8 cellular contexts compared by ENCODE assay signal in the genomic region with DNA sequence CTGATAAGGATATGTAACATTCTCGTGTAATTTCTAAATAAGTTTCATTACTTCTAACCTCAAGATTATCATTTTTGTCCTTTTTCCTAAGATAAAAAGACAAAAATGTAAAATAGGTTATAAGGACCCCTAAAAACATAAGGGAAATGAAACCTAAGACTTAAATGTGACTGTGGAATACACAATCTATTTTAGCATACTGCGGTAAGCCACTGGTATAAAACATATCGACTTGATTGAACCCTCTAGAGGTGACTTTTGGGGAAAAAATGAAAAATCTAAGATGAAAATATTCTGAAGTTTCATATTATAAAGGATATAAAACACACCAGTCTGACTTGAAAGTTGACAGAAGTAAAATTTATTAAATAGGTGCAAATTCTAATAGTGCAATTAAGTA. TPM values are rescaled to one million over a fixed set of nuclear protein-coding genes. Genes with fewer than 3 reads are reported as not detected.
DNase-seq lines count a peak whose midpoint lies in the region; ATAC-seq and TF ChIP-seq lines count a peak whose summit lies in the region.

No MANE protein-coding gene starts in this region.

- peaks cover 0 to 65% (median 28%) of the 10 kb centered on the region in 12 donors for H3K4me1 ChIP-seq in heart left ventricle
- no peaks in the 10 kb centered on the region for H3K4me1 ChIP-seq in hepatocyte (ENCODE audit: insufficient read depth)
- peaks cover 33 to 56% (median 46%) of the 10 kb centered on the region in 4 donors for H3K4me1 ChIP-seq in upper lobe of left lung

- POLR2A ChIA-PET in activated CD4-positive, alpha-beta memory T cell treated with anti-CD3 and anti-CD28 coated beads, Interleukin-2, amount 10 ng/mL, durations not matched to agents 7 days and 5 days (lab: Charles Lee): interaction anchor here (1.1 kb wide), 1 partner anchor 142 kb away, joined by 3 read pairs; no protein-coding TSS in a partner anchor
- POLR2A ChIA-PET in T-cell (lab: Charles Lee): interaction anchor here in 1 of 2 donors (2.0 kb wide), 1 partner anchor 13 kb away, joined by 15 read pairs; no protein-coding TSS in a partner anchor

- H3K4me3 ChIP-seq in heart left ventricle (peak overlapping the region in 10 of 12 donors; percentile 60 to 96 (median 82)), hepatocyte (peak overlapping the region; percentile 59), upper lobe of left lung (peak overlapping the region; percentile 18 to 86 (median 77))

- H3K36me3 ChIP-seq in heart left ventricle: peaks cover 0 to under 1% (median 0%) of the 10 kb centered on the region in 9 donors
- no peaks in the 10 kb centered on the region for H3K36me3 ChIP-seq in hepatocyte (replicated peaks; ENCODE audit: insufficient read depth, low read depth)
- peaks cover 0 to 9% (median 0%) of the 10 kb centered on the region in 4 donors for H3K36me3 ChIP-seq in upper lobe of left lung

- H3K9me3 Mint-ChIP-seq in activated CD4-positive, alpha-beta memory T cell treated with anti-CD3 and anti-CD28 coated beads, Interleukin-2, amount 10 ng/mL, durations not matched to agents 7 days and 5 days: no peaks in the 10 kb centered on the region
- H3K9me3 Mint-ChIP-seq in T-cell: no peaks in the 10 kb centered on the region

- TF ChIP-seq POLR2A in heart left ventricle (IDR thresholded peaks at IDR 0.05) (no peak), upper lobe of left lung (IDR thresholded peaks at IDR 0.05) (no peak)

- H3K36me3 Mint-ChIP-seq in activated CD4-positive, alpha-beta memory T cell treated with anti-CD3 and anti-CD28 coated beads, Interleukin-2, amount 10 ng/mL, durations not matched to agents 7 days and 5 days (ENCODE audit: low read depth): peaks cover 33% of the 10 kb centered on the region
- peaks cover 2% of the 10 kb centered on the region for H3K36me3 Mint-ChIP-seq in T-cell

- H3K79me2 ChIP-seq in hepatocyte: peaks cover 58% of the 10 kb centered on the region

- ATAC-seq in heart left ventricle: no peak
- no peak for ATAC-seq in left cardiac atrium
- ATAC-seq in upper lobe of left lung (ENCODE audit: low FRiP score in 2 of 2): no peak
- no peak for ATAC-seq in esophagus mucosa
- no peak for ATAC-seq in T-cell (replicated peaks in 1 of 4)

- H3K4me2 ChIP-seq in hepatocyte: peak overlapping the region; percentile 73

- no peak for TF ChIP-seq EP300 in upper lobe of left lung (IDR thresholded peaks at IDR 0.05)

- no peak for DNase-seq in heart left ventricle
- DNase-seq in left cardiac atrium: no peak
- DNase-seq in activated CD4-positive, alpha-beta memory T cell treated with anti-CD3 and anti-CD28 coated beads, Interleukin-2, amount 10 ng/mL, durations not matched to agents 7 days and 5 days: no peak
- DNase-seq in hepatocyte (ENCODE audit: low spot score): no peak
- no peak for DNase-seq in upper lobe of left lung
- no peak for DNase-seq in T-cell
- no peak for DNase-seq in HCEC 1CT

- peaks cover 59% of the 10 kb centered on the region for H4K20me1 ChIP-seq in hepatocyte (ENCODE audit: insufficient read depth, poor library complexity, severe bottlenecking)

- TF ChIP-seq CTCF in heart left ventricle (IDR thresholded peaks at IDR 0.05): no peak
- TF ChIP-seq CTCF in hepatocyte (IDR thresholded peaks at IDR 0.05; ENCODE audit: poor library complexity): no peak
- no peak for TF ChIP-seq CTCF in upper lobe of left lung (IDR thresholded peaks at IDR 0.05)

- intact Hi-C loops in heart left ventricle (cut with DNase I): loop anchor here in 7 of 10 donors (5.0 to 10.0 kb wide), 6 partner anchors 41 to 406 kb away; a partner anchor contains a TSS
- intact Hi-C loops in left cardiac atrium (cut with DNase I): loop anchor here in 1 of 2 donors (5.0 to 10.0 kb wide), 2 partner anchors 98 to 179 kb away; no protein-coding TSS in a partner anchor

- peaks cover 58% of the 10 kb centered on the region for H3K4me1 Mint-ChIP-seq in activated CD4-positive, alpha-beta memory T cell treated with anti-CD3 and anti-CD28 coated beads, Interleukin-2, amount 10 ng/mL, durations not matched to agents 7 days and 5 days
- H3K4me1 Mint-ChIP-seq in T-cell: peaks cover 43 to 60% (median 51%) of the 10 kb centered on the region in 3 donors

- no peaks in the 10 kb centered on the region for H3K27me3 Mint-ChIP-seq in activated CD4-positive, alpha-beta memory T cell treated with anti-CD3 and anti-CD28 coated beads, Interleukin-2, amount 10 ng/mL, durations not matched to agents 7 days and 5 days
- no peaks in the 10 kb centered on the region for H3K27me3 Mint-ChIP-seq in T-cell

- H3K27ac Mint-ChIP-seq in activated CD4-positive, alpha-beta memory T cell treated with anti-CD3 and anti-CD28 coated beads, Interleukin-2, amount 10 ng/mL, durations not matched to agents 7 days and 5 days: peak overlapping the region; percentile 58
- no peak overlapping the region for H3K27ac Mint-ChIP-seq in T-cell

- H3K9me2 ChIP-seq in hepatocyte (replicated peaks; ENCODE audit: insufficient read depth): no peaks in the 10 kb centered on the region

- no peaks in the 10 kb centered on the region for H3K27me3 ChIP-seq in heart left ventricle
- no peaks in the 10 kb centered on the region for H3K27me3 ChIP-seq in hepatocyte
- H3K27me3 ChIP-seq in upper lobe of left lung: no peaks in the 10 kb centered on the region

- peak overlapping the region in 8 of 12 donors; percentile 91 to 99 (median 96) for H3K27ac ChIP-seq in heart left ventricle
- H3K27ac ChIP-seq in hepatocyte: peak overlapping the region; percentile 99
- peak overlapping the region; percentile 98 to 100 (median 98) for H3K27ac ChIP-seq in upper lobe of left lung

- no peak overlapping the region for H2AFZ ChIP-seq in hepatocyte

- 64 to 81% (median 73%) methylated on average over 3 of the region's 3 CpGs for WGBS in heart left ventricle, 4 donors
- 91% methylated on average over 3 of the region's 3 CpGs for WGBS in hepatocyte (ENCODE audit: low lambda C conversion rate, missing lambda C conversion rate)
- 69 to 78% methylated on average over 3 of the region's 3 CpGs for WGBS in upper lobe of left lung, 2 donors

- CTCF ChIA-PET in activated CD4-positive, alpha-beta memory T cell treated with anti-CD3 and anti-CD28 coated beads, Interleukin-2, amount 10 ng/mL, durations not matched to agents 7 days and 5 days (lab: Charles Lee): no interaction called here
- CTCF ChIA-PET in T-cell (lab: Charles Lee): interaction anchor here in 1 of 2 donors (1.5 kb wide), 1 partner anchor 11 kb away, joined by 6 read pairs; no protein-coding TSS in a partner anchor

- H3K9me3 ChIP-seq in heart left ventricle: no peaks in the 10 kb centered on the region
- H3K9me3 ChIP-seq in hepatocyte (ENCODE audit: low read depth): no peaks in the 10 kb centered on the region
- H3K9me3 ChIP-seq in upper lobe of left lung: no peaks in the 10 kb centered on the region

- H3K4me3 Mint-ChIP-seq in activated CD4-positive, alpha-beta memory T cell treated with anti-CD3 and anti-CD28 coated beads, Interleukin-2, amount 10 ng/mL, durations not matched to agents 7 days and 5 days: peak overlapping the region; percentile 89
- H3K4me3 Mint-ChIP-seq in T-cell: no peak overlapping the region

RNA-seq across cellular contexts. Expression of a gene that starts 1.9 kb away (rescaled TPM):
- total RNA-seq in heart left ventricle: 100 to 1,000 TPM in 7 of 9 donors, 10 to 100 TPM in 2; 66.5 to 573 (median 131) TPM
- 100 to 1,000 TPM in 1 of 2 donors, 10 to 100 TPM in 1; 34.4 to 234 TPM for polyA plus RNA-seq in heart left ventricle
- total RNA-seq in left cardiac atrium: 100 to 1,000 TPM; 126 to 319 TPM
- total RNA-seq in activated CD4-positive, alpha-beta memory T cell treated with anti-CD3 and anti-CD28 coated beads, Interleukin-2, amount 10 ng/mL, durations not matched to agents 7 days and 5 days: 100 to 1,000 TPM; 130 to 134 TPM
- 251 and 299 TPM in 2 replicates for total RNA-seq in hepatocyte
- 71.8 and 98.9 TPM in 2 replicates for polyA plus RNA-seq in hepatocyte
- total RNA-seq in upper lobe of left lung: 100 to 1,000 TPM; 129 to 326 (median 212) TPM
- 418 TPM for total RNA-seq in esophagus mucosa
- 100 to 1,000 TPM in 2 of 5 donors, 10 to 100 TPM in 3; 22.4 to 151 (median 28.2) TPM for total RNA-seq in T-cell
